1 cellular context compared by ENCODE assay signal in the genomic region with DNA sequence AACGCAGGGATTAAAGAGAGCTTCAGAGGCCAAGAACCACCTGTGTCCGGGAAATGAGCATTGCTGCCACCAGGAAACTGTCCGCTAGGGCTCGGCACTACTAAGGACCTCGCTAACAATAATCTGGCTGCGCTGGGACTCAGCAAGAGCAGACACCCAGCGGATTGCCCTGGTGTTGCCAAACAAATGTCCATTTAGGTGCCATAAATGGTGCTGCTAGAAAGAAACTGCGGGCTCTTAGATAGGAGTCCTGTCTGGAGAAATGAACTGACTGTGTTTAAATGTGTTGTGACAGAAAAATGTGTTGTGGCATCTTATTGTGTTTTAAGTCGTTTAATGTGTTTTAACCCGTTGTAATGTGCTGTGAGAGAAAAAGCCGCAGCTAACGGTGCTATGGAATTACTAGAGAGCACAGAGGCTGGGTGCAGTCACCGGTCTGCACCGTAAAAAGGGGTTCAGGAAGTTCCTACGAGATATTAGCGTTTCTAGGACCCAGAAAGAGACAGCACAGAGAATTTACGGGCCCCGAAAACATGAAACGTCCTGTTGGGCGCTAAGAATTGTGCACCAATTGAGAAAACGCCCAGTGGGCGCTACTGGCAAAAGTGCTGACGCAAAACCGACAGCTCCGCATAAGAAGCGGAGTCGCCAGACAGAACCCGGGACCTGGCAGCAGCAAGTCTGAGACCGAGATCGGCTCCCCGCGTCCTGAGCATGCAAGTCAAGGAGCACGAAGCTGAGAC.
TF ChIP-seq lines count a peak whose summit lies in the region.

No MANE protein-coding gene starts in this region.

TF ChIP-seq in HepG2, 621 proteins besides CTCF, POLR2A, EP300 and RAD21 (continued from another document):
- TF ChIP-seq, protein P1, sequence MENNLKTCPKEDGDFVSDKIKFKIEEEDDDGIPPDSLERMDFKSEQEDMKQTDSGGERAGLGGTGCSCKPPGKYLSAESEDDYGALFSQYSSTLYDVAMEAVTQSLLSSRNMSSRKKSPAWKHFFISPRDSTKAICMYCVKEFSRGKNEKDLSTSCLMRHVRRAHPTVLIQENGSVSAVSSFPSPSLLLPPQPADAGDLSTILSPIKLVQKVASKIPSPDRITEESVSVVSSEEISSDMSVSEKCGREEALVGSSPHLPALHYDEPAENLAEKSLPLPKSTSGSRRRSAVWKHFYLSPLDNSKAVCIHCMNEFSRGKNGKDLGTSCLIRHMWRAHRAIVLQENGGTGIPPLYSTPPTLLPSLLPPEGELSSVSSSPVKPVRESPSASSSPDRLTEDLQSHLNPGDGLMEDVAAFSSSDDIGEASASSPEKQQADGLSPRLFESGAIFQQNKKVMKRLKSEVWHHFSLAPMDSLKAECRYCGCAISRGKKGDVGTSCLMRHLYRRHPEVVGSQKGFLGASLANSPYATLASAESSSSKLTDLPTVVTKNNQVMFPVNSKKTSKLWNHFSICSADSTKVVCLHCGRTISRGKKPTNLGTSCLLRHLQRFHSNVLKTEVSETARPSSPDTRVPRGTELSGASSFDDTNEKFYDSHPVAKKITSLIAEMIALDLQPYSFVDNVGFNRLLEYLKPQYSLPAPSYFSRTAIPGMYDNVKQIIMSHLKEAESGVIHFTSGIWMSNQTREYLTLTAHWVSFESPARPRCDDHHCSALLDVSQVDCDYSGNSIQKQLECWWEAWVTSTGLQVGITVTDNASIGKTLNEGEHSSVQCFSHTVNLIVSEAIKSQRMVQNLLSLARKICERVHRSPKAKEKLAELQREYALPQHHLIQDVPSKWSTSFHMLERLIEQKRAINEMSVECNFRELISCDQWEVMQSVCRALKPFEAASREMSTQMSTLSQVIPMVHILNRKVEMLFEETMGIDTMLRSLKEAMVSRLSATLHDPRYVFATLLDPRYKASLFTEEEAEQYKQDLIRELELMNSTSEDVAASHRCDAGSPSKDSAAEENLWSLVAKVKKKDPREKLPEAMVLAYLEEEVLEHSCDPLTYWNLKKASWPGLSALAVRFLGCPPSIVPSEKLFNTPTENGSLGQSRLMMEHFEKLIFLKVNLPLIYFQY (CRISPR knock-in tag; IDR thresholded peaks at IDR 0.05; ENCODE audit: borderline replicate concordance): no peak
- TF ChIP-seq SSRP1 (CRISPR knock-in tag; IDR thresholded peaks at IDR 0.05) (no peak), ZNF614 (CRISPR knock-in tag; IDR thresholded peaks at IDR 0.05; ENCODE audit: borderline replicate concordance) (no peak), ONECUT2 (CRISPR knock-in tag; IDR thresholded peaks at IDR 0.05) (no peak), KDM2A (CRISPR knock-in tag; IDR thresholded peaks at IDR 0.05; ENCODE audit: borderline replicate concordance, low read depth) (no peak), ZBTB7A (CRISPR knock-in tag; IDR thresholded peaks at IDR 0.05) (no peak), KLF9 (CRISPR knock-in tag; IDR thresholded peaks at IDR 0.05; ENCODE audit: low read depth) (no peak), ZFYVE20 (CRISPR knock-in tag; IDR thresholded peaks at IDR 0.05; ENCODE audit: borderline replicate concordance, low read depth) (no peak), ELF3 (CRISPR knock-in tag; IDR thresholded peaks at IDR 0.05) (peak; percentile 21; the same call in 1 of the 2 replicates), ZNF484 (CRISPR knock-in tag; IDR thresholded peaks at IDR 0.05; ENCODE audit: borderline replicate concordance, low read depth) (no peak), ARNT (IDR thresholded peaks at IDR 0.05) (no peak), XRCC5 (optimal IDR thresholded peaks at IDR 0.05; ENCODE audit: low read length) (peak; percentile 46), SAFB2 (CRISPR knock-in tag; IDR thresholded peaks at IDR 0.05; ENCODE audit: borderline replicate concordance, low read depth) (no peak), PRPF4 (IDR thresholded peaks at IDR 0.05; ENCODE audit: low read depth, low read length, poor library complexity, severe bottlenecking) (no peak), GABPA (IDR thresholded peaks at IDR 0.05; ENCODE audit: low read depth, low read length) (no peak), GABPA (CRISPR knock-in tag; IDR thresholded peaks at IDR 0.05; ENCODE audit: low read depth) (0 out of 2 replicates have a peak, but pooled peaks have one; percentile 24), FOXO1 (CRISPR knock-in tag; IDR thresholded peaks at IDR 0.05) (no peak), ZFP41 (CRISPR knock-in tag; IDR thresholded peaks at IDR 0.05; ENCODE audit: borderline replicate concordance) (no peak), STAG1 (CRISPR knock-in tag; IDR thresholded peaks at IDR 0.05) (peak; percentile 32; the same call in 1 of the 2 replicates), REPIN1 (CRISPR knock-in tag; IDR thresholded peaks at IDR 0.05; ENCODE audit: borderline replicate concordance, low read depth) (no peak), TEAD2 (CRISPR knock-in tag; IDR thresholded peaks at IDR 0.05) (no peak), SRF (IDR thresholded peaks at IDR 0.05; ENCODE audit: low read depth, low read length) (0 out of 2 replicates have a peak, but pooled peaks have one; percentile 50)
- TF ChIP-seq, protein P2, sequence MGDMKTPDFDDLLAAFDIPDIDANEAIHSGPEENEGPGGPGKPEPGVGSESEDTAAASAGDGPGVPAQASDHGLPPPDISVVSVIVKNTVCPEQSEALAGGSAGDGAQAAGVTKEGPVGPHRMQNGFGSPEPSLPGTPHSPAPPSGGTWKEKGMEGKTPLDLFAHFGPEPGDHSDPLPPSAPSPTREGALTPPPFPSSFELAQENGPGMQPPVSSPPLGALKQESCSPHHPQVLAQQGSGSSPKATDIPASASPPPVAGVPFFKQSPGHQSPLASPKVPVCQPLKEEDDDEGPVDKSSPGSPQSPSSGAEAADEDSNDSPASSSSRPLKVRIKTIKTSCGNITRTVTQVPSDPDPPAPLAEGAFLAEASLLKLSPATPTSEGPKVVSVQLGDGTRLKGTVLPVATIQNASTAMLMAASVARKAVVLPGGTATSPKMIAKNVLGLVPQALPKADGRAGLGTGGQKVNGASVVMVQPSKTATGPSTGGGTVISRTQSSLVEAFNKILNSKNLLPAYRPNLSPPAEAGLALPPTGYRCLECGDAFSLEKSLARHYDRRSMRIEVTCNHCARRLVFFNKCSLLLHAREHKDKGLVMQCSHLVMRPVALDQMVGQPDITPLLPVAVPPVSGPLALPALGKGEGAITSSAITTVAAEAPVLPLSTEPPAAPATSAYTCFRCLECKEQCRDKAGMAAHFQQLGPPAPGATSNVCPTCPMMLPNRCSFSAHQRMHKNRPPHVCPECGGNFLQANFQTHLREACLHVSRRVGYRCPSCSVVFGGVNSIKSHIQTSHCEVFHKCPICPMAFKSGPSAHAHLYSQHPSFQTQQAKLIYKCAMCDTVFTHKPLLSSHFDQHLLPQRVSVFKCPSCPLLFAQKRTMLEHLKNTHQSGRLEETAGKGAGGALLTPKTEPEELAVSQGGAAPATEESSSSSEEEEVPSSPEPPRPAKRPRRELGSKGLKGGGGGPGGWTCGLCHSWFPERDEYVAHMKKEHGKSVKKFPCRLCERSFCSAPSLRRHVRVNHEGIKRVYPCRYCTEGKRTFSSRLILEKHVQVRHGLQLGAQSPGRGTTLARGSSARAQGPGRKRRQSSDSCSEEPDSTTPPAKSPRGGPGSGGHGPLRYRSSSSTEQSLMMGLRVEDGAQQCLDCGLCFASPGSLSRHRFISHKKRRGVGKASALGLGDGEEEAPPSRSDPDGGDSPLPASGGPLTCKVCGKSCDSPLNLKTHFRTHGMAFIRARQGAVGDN (CRISPR knock-in tag; IDR thresholded peaks at IDR 0.05): no peak
- TF ChIP-seq, protein P3, sequence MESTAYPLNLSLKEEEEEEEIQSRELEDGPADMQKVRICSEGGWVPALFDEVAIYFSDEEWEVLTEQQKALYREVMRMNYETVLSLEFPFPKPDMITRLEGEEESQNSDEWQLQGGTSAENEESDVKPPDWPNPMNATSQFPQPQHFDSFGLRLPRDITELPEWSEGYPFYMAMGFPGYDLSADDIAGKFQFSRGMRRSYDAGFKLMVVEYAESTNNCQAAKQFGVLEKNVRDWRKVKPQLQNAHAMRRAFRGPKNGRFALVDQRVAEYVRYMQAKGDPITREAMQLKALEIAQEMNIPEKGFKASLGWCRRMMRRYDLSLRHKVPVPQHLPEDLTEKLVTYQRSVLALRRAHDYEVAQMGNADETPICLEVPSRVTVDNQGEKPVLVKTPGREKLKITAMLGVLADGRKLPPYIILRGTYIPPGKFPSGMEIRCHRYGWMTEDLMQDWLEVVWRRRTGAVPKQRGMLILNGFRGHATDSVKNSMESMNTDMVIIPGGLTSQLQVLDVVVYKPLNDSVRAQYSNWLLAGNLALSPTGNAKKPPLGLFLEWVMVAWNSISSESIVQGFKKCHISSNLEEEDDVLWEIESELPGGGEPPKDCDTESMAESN (CRISPR knock-in tag; conservative IDR thresholded peaks at IDR 0.05): no peak
- TF ChIP-seq, protein P4, sequence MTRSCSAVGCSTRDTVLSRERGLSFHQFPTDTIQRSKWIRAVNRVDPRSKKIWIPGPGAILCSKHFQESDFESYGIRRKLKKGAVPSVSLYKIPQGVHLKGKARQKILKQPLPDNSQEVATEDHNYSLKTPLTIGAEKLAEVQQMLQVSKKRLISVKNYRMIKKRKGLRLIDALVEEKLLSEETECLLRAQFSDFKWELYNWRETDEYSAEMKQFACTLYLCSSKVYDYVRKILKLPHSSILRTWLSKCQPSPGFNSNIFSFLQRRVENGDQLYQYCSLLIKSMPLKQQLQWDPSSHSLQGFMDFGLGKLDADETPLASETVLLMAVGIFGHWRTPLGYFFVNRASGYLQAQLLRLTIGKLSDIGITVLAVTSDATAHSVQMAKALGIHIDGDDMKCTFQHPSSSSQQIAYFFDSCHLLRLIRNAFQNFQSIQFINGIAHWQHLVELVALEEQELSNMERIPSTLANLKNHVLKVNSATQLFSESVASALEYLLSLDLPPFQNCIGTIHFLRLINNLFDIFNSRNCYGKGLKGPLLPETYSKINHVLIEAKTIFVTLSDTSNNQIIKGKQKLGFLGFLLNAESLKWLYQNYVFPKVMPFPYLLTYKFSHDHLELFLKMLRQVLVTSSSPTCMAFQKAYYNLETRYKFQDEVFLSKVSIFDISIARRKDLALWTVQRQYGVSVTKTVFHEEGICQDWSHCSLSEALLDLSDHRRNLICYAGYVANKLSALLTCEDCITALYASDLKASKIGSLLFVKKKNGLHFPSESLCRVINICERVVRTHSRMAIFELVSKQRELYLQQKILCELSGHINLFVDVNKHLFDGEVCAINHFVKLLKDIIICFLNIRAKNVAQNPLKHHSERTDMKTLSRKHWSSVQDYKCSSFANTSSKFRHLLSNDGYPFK (CRISPR knock-in tag; IDR thresholded peaks at IDR 0.05; ENCODE audit: borderline replicate concordance): no peak
